Comparison of ENCODE assay signal across 1 cellular context in the genomic region with DNA sequence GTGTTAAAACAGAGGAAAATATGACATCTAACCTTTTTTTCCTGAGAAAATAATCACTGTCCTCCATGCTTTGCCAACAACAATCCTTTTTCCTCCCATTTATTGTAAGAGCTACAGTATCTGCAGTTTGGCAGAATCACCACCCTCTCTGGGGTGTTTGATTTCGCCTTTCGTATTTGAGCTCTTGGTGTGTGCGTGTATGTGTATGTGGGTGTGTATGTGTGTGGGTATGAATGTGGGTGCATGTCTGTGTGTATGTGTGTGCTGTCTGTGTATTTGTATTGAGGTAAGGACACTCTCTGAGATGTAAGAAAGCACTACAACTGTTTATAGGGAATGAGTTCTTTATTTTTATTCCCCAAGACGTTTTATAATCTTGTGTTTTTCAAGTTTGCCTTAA.
TF ChIP-seq lines count a peak whose summit lies in the region.

No MANE protein-coding gene starts in this region.

TF ChIP-seq in IMR-90, 13 proteins besides CTCF, POLR2A, EP300 and RAD21 (continued from another document):
- TF ChIP-seq RCOR1 (IDR thresholded peaks at IDR 0.05; ENCODE audit: insufficient replicate concordance, low read length) (no peak), CEBPB (IDR thresholded peaks at IDR 0.05; ENCODE audit: low read depth, low read length) (no peak), MXI1 (IDR thresholded peaks at IDR 0.05; ENCODE audit: borderline replicate concordance, low read depth, low read length) (no peak)
